Comparison of ENCODE assay signal across 8 cellular contexts in the genomic region with DNA sequence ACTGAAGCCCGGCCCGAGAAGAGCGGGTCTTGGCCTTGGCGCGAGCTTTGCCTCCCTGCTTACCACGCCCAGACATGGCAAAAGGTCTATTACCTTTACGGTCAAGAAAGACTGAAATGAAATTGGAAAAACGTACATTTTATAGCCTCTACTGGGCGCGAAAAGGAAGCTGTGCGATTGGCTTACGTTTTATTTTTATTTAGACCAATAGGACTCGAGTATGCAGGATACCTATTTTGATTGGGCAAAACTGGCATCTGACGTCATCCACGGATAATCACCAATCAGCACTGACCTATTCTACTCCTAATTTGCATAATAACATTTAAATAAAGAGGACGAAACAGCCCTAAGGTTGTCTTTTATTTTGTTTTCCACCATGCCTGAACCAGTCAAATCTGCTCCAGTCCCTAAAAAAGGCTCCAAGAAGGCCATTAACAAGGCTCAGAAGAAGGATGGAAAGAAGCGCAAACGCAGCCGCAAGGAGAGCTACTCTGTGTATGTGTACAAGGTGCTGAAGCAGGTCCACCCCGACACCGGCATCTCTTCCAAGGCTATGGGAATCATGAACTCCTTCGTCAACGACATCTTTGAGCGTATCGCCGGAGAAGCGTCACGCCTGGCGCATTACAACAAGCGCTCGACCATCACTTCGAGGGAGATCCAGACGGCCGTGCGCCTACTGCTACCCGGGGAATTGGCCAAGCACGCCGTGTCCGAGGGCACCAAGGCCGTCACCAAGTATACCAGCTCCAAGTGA.
DNase-seq lines count a peak whose midpoint lies in the region; ATAC-seq and TF ChIP-seq lines count a peak whose summit lies in the region.

No MANE protein-coding gene starts in this region.

- intact Hi-C loops in tibial artery (cut with DNase I; ENCODE audit: low total_unique reads): no loop called here

- H3K36me3 ChIP-seq in muscle layer of duodenum (ENCODE audit: control insufficient read depth in 1 of 2, insufficient read depth in 2 of 2, low read length in 2 of 2) (no peaks in the 10 kb centered on the region), tibial artery (no peaks in the 10 kb centered on the region)

- H3K27me3 ChIP-seq in muscle layer of duodenum (ENCODE audit: low read depth, low read length): peaks cover 9% of the 10 kb centered on the region
- peaks cover 0 to 26% of the 10 kb centered on the region in 2 donors for H3K27me3 ChIP-seq in tibial artery

- H3K4me3 ChIP-seq in muscle layer of duodenum (ENCODE audit: low read depth in 1 of 2, low read length in 2 of 2) (peak overlapping the region; percentile 43 to 68), tibial artery (peak overlapping the region; percentile 46 to 53)

- peaks cover 5 to 9% of the 10 kb centered on the region in 2 donors for H3K4me1 ChIP-seq in muscle layer of duodenum (ENCODE audit: control insufficient read depth in 1 of 2, insufficient read depth in 2 of 2, low read length in 2 of 2)
- peaks cover 0 to 17% (median 11%) of the 10 kb centered on the region in 4 donors for H3K4me1 ChIP-seq in tibial artery

- DNase-seq in AG08395 (ENCODE audit: low spot score) (peak; percentile 87), NOMO-1 treated with DMSO at 0.1 percent for 48 hours (lab: John Stamatoyannopoulos, UW; ENCODE audit: unreplicated experiment) (peak; percentile 88), activated T-cell treated with anti-CD3 and anti-CD28 coated beads for 24 hours (ENCODE audit: low read depth) (peak; percentile 70), tibial artery (peak in 1 of 2 donors; percentile 64)

- H3K9me3 ChIP-seq in muscle layer of duodenum (ENCODE audit: control insufficient read depth in 1 of 2, low read length in 2 of 2): no peaks in the 10 kb centered on the region
- H3K9me3 ChIP-seq in tibial artery: no peaks in the 10 kb centered on the region

- TF ChIP-seq CTCF in tibial artery (IDR thresholded peaks at IDR 0.05): no peak

- ATAC-seq in GM18909 (IDR thresholded peaks at IDR 0.05; ENCODE audit: poor library complexity, unreplicated experiment) (peak; percentile 60), HG03159 (IDR thresholded peaks at IDR 0.05; ENCODE audit: unreplicated experiment) (peak; percentile 57), esophagus mucosa (peak; percentile 86)

- peak overlapping the region; percentile 78 for H3K27ac ChIP-seq in muscle layer of duodenum (ENCODE audit: low read length)
- peak overlapping the region in 1 of 2 donors; percentile 38 for H3K27ac ChIP-seq in tibial artery
